23 cellular contexts compared by ENCODE assay signal in genomic region chr5:107539726-107540330, GRCh38.
DNase-seq lines count a peak whose midpoint lies in the region; ATAC-seq, FAIRE-seq and TF ChIP-seq lines count a peak whose summit lies in the region.
"Had no signal": no experiment of that assay in that cellular context is flagged by ENCODE, and none has a peak within 500 bp of the region (broad histone marks: within the 10 kb centered on the region; RNA-seq: fewer than 3 reads in every experiment).

No MANE protein-coding gene starts in this region.

- H3K9me3 Mint-ChIP-seq in astrocyte (ENCODE audit: unreplicated experiment) (no peaks in the 10 kb centered on the region), nephron (no peaks in the 10 kb centered on the region)
- H3K9me3 Mint-ChIP-seq: activated CD8-positive, alpha-beta T cell treated with anti-CD3 and anti-CD28 coated beads for 36 hours; CD4-positive, alpha-beta T cell had no signal

- TF ChIP-seq CTCF in HEK293 (tag by site-specific recombination; IDR thresholded peaks at IDR 0.05) (no peak), astrocyte (IDR thresholded peaks at IDR 0.05; ENCODE audit: insufficient read depth, low read depth, low read length) (no peak), nephron (IDR thresholded peaks at IDR 0.05; ENCODE audit: unreplicated experiment in 3 of 3) (no peak), kidney (IDR thresholded peaks at IDR 0.05; ENCODE audit: borderline replicate concordance, extremely low read depth, insufficient read depth) (no peak), pancreas (IDR thresholded peaks at IDR 0.05) (no peak)

- POLR2A ChIA-PET in HEK293 (lab: Yijun Ruan, JAX), result no interaction called here

- H3K4me3 ChIP-seq in HEK293 (ENCODE audit: low read depth, low read length) (no peak overlapping the region), astrocyte (ENCODE audit: insufficient read depth, low read depth, low read length) (no peak overlapping the region), kidney (ENCODE audit: low read length in 2 of 2) (no peak overlapping the region), pancreas (no peak overlapping the region)
- H3K4me3 ChIP-seq: breast epithelium, coronary artery, left lung, thoracic aorta had no signal

- H3K4me2 ChIP-seq in astrocyte (ENCODE audit: low read length), result no peak overlapping the region

- intact Hi-C loops in kidney (cut with DNase I) (no loop called here), pancreas (cut with DNase I) (no loop called here)

- H2AFZ ChIP-seq in astrocyte (ENCODE audit: low read depth, low read length), result no peak overlapping the region

- H3K36me3 ChIP-seq in HEK293 (ENCODE audit: control insufficient read depth in 2 of 2, insufficient read depth in 1 of 2, low read length in 2 of 2) (no peaks in the 10 kb centered on the region), astrocyte (ENCODE audit: insufficient read depth, low read length) (no peaks in the 10 kb centered on the region), kidney (ENCODE audit: control insufficient read depth in 1 of 2, insufficient read depth in 2 of 2, low read length in 2 of 2) (no peaks in the 10 kb centered on the region), pancreas (no peaks in the 10 kb centered on the region)
- H3K36me3 ChIP-seq: breast epithelium, left lung, thoracic aorta had no signal

- H4K20me1 ChIP-seq in astrocyte (ENCODE audit: insufficient read depth, low read length), result peaks cover 2% of the 10 kb centered on the region

- WGBS in pancreas, 2 donors, result 93 to 95% methylated on average over 4 of the region's 4 CpGs

- H3K79me2 ChIP-seq in astrocyte (ENCODE audit: insufficient read depth, low read length), result no peaks in the 10 kb centered on the region

- DNase-seq in DMS 273 treated with DMSO at 0.1 percent for 48 hours (lab: John Stamatoyannopoulos, UW), result peak; percentile 28
- no peak for DNase-seq in astrocyte (ENCODE audit: low read depth)
- no peak for DNase-seq in kidney
- DNase-seq in substantia nigra (lab: John Stamatoyannopoulos, UW), result no peak
- no peak for DNase-seq in pancreas
- DNase-seq: activated CD8-positive, alpha-beta T cell treated with anti-CD3 and anti-CD28 coated beads for 36 hours; activated gamma-delta T cell; CD4-positive, alpha-beta T cell; DMS153; GF-D8; head of caudate nucleus; left lung; NCI-H1417; NCI-H510A; stimulated activated CD4-positive, alpha-beta T cell treated with anti-CD3 and anti-CD28 coated beads, Interleukin-2, amount 100 ng/mL, for 48 hours; stimulated activated naive CD4-positive, alpha-beta T cell; T-helper 9 cell had no signal

- H3K4me1 Mint-ChIP-seq in astrocyte (ENCODE audit: low read depth, unreplicated experiment), result peaks cover 58% of the 10 kb centered on the region
- peaks cover 45% of the 10 kb centered on the region for H3K4me1 Mint-ChIP-seq in nephron

- H3K4me3 Mint-ChIP-seq in astrocyte (ENCODE audit: unreplicated experiment) (no peak overlapping the region), nephron (no peak overlapping the region)
- H3K4me3 Mint-ChIP-seq: activated CD8-positive, alpha-beta T cell treated with anti-CD3 and anti-CD28 coated beads for 36 hours; CD4-positive, alpha-beta T cell had no signal

- H3K27ac Mint-ChIP-seq in astrocyte (ENCODE audit: unreplicated experiment) (peak overlapping the region; percentile 27), nephron (peak overlapping the region in 2 of 3 experiments; percentile 57 to 59)
- H3K27ac Mint-ChIP-seq: activated CD8-positive, alpha-beta T cell treated with anti-CD3 and anti-CD28 coated beads for 36 hours; CD4-positive, alpha-beta T cell had no signal

- CTCF ChIA-PET in HEK293 (lab: Yijun Ruan, JAX), result interaction anchor here (0.6 to 0.7 kb wide), 3 partner anchors 215 to 608 kb away, joined by 3 read pairs; no protein-coding TSS in a partner anchor

- H3K9me3 ChIP-seq in HEK293 (ENCODE audit: control insufficient read depth, insufficient read depth, low read depth, low read length), result no peaks in the 10 kb centered on the region
- H3K9me3 ChIP-seq in astrocyte (ENCODE audit: insufficient read depth, low read depth, low read length), result no peaks in the 10 kb centered on the region
- no peaks in the 10 kb centered on the region for H3K9me3 ChIP-seq in kidney (ENCODE audit: control insufficient read depth in 1 of 2, low read length in 2 of 2)
- H3K9me3 ChIP-seq in pancreas, result no peaks in the 10 kb centered on the region
- H3K9me3 ChIP-seq: breast epithelium, left lung, thoracic aorta had no signal

- ATAC-seq in pancreas, result no peak
- no peak for ATAC-seq in HG02852 (IDR thresholded peaks at IDR 0.05; ENCODE audit: unreplicated experiment)
- ATAC-seq: activated CD8-positive, alpha-beta T cell treated with anti-CD3 and anti-CD28 coated beads for 36 hours; left lung had no signal

- H3K27ac ChIP-seq in HEK293 (ENCODE audit: extremely low read depth, low read depth, low read length) (no peak overlapping the region), astrocyte (ENCODE audit: low read depth, low read length) (no peak overlapping the region), kidney (ENCODE audit: low read depth in 2 of 2, low read length in 2 of 2) (no peak overlapping the region), substantia nigra (ENCODE audit: low read depth, low read length, poor library complexity, severe bottlenecking) (no peak overlapping the region), pancreas (no peak overlapping the region)
- H3K27ac ChIP-seq: breast epithelium, coronary artery, left lung, thoracic aorta had no signal

- H3K36me3 Mint-ChIP-seq in astrocyte (ENCODE audit: low read depth, unreplicated experiment) (no peaks in the 10 kb centered on the region), nephron (ENCODE audit: low read depth) (peaks cover 4% of the 10 kb centered on the region)

- H3K27me3 ChIP-seq in astrocyte (ENCODE audit: insufficient read depth, low read length), result no peaks in the 10 kb centered on the region
- no peaks in the 10 kb centered on the region for H3K27me3 ChIP-seq in pancreas
- H3K27me3 ChIP-seq: breast epithelium, left lung had no signal

- H3K4me1 ChIP-seq in HEK293 (ENCODE audit: control insufficient read depth, insufficient read depth, low read length) (peaks cover 36% of the 10 kb centered on the region), astrocyte (ENCODE audit: insufficient read depth, low read length) (peaks cover 8% of the 10 kb centered on the region), kidney (ENCODE audit: control insufficient read depth in 1 of 2, insufficient read depth in 1 of 2, low read depth in 1 of 2, low read length in 2 of 2) (no peaks in the 10 kb centered on the region), pancreas (peaks cover 7 to 25% (median 17%) of the 10 kb centered on the region in 3 donors)

- no peak for FAIRE-seq in astrocyte (lab: Jason Lieb, UNC)
- FAIRE-seq in kidney (lab: Jason Lieb, UNC), result no peak
- FAIRE-seq in pancreas (lab: Jason Lieb, UNC), result no peak

- no peaks in the 10 kb centered on the region for H3K27me3 Mint-ChIP-seq in astrocyte (ENCODE audit: low read depth, unreplicated experiment)
- no peaks in the 10 kb centered on the region for H3K27me3 Mint-ChIP-seq in nephron (ENCODE audit: low read depth)

- no peak overlapping the region for H3K9ac ChIP-seq in astrocyte (ENCODE audit: low read length)
- H3K9ac ChIP-seq in kidney (ENCODE audit: low read length in 2 of 2), result no peak overlapping the region

TF ChIP-seq in HEK293, 187 proteins besides CTCF, POLR2A, EP300 and RAD21:
- TF ChIP-seq GLIS1 (tag by site-specific recombination; IDR thresholded peaks at IDR 0.05), result peak; percentile 35; the same call in 1 of the 2 replicates
- TF ChIP-seq HOXC10 (CRISPR knock-in tag; IDR thresholded peaks at IDR 0.05), result no peak
TF ChIP-seq in HEK293: peak in this region for 1.
